ENCODE assay signal across 18 cellular contexts in genomic region chr14:29168149-29168548, GRCh38.
DNase-seq lines count a peak whose midpoint lies in the region; ATAC-seq and TF ChIP-seq lines count a peak whose summit lies in the region.
"Had no signal": no experiment of that assay in that cellular context is flagged by ENCODE, and none has a peak within 500 bp of the region (broad histone marks: within the 10 kb centered on the region; RNA-seq: fewer than 3 reads in every experiment).

No MANE protein-coding gene starts in this region.

- no peak overlapping the region for H4K5ac ChIP-seq in H9 (ENCODE audit: insufficient read length, low read depth, low read length)

- H3K79me1 ChIP-seq in H9 (ENCODE audit: insufficient read depth, low read depth, low read length, poor library complexity, severe bottlenecking) = no peaks in the 10 kb centered on the region

- no CpG with 5 or more reads among the region's 7 CpGs for WGBS in H9 (ENCODE audit: extremely low coverage, insufficient read length, low lambda C conversion rate)
- 86 to 87% methylated on average over 7 of the region's 7 CpGs for WGBS in aorta, 2 donors

- TF ChIP-seq CTCF in H9 (conservative IDR thresholded peaks at IDR 0.05) = no peak
- no peak for TF ChIP-seq CTCF in lower lobe of right lung (IDR thresholded peaks at IDR 0.05)
- no peak for TF ChIP-seq CTCF in OCI-LY7 (conservative IDR thresholded peaks at IDR 0.05; ENCODE audit: low read length)

- intact Hi-C loops in lower lobe of right lung (cut with DNase I) = no loop called here
- intact Hi-C loops in aorta (cut with DNase I) = no loop called here
- intact Hi-C loops in OCI-LY7 (cut with micrococcal nuclease; ENCODE audit: unreplicated experiment) = no loop called here

- H3K9me3 ChIP-seq in H9 (ENCODE audit: control insufficient read depth, low read depth, low read length) = no peaks in the 10 kb centered on the region
- no peaks in the 10 kb centered on the region for H3K9me3 ChIP-seq in lower lobe of right lung
- no peaks in the 10 kb centered on the region for H3K9me3 ChIP-seq in aorta (ENCODE audit: control insufficient read depth, low read length)
- no peaks in the 10 kb centered on the region for H3K9me3 ChIP-seq in OCI-LY7 (ENCODE audit: low read length)

- H3T11ph ChIP-seq in H9 (ENCODE audit: low read length) = no peak overlapping the region

- H2AFZ ChIP-seq in H9 (ENCODE audit: low read length) (no peak overlapping the region), OCI-LY7 (ENCODE audit: low read length) (no peak overlapping the region)
- H2AFZ ChIP-seq: GM23248 had no signal

- no peak overlapping the region for H2AK5ac ChIP-seq in H9 (ENCODE audit: insufficient read length, low read length)

- no peaks in the 10 kb centered on the region for H3K27me3 Mint-ChIP-seq in H9 (ENCODE audit: low read depth)

- no peaks in the 10 kb centered on the region for H3K23me2 ChIP-seq in H9 (ENCODE audit: insufficient read length, low read depth, low read length, poor library complexity, severe bottlenecking)

- no peak overlapping the region for H3K4ac ChIP-seq in H9 (ENCODE audit: low read depth, low read length)

- no peak overlapping the region for H3K14ac ChIP-seq in H9 (ENCODE audit: insufficient read depth, low read length)

- no peaks in the 10 kb centered on the region for H3K4me1 Mint-ChIP-seq in H9
- H3K4me1 Mint-ChIP-seq: CD8-positive, alpha-beta memory T cell had no signal

- H3K4me2 ChIP-seq in H9 (ENCODE audit: insufficient read depth, insufficient read length, low read length) (no peak overlapping the region), OCI-LY7 (ENCODE audit: low read length) (no peak overlapping the region)

- no peak overlapping the region for H4K8ac ChIP-seq in H9 (replicated peaks; ENCODE audit: insufficient read length, low read depth, low read length)

- H3K27ac Mint-ChIP-seq in H9 = no peak overlapping the region
- H3K27ac Mint-ChIP-seq: CD8-positive, alpha-beta memory T cell; T-helper 1 cell treated with Interleukin-12 subunit alpha and Interleukin-12 subunit beta and Interleukin-4 antibody, amounts not matched to agents 30 μg/mL and 1 μg/mL, for 36 hours had no signal

- CTCF ChIA-PET in OCI-LY7 (lab: Charles Lee; ENCODE audit: unreplicated experiment) = no interaction called here

- no peak overlapping the region for H3K18ac ChIP-seq in H9 (ENCODE audit: insufficient read length, low read depth, low read length)

- H3K36me3 Mint-ChIP-seq in H9 (ENCODE audit: insufficient read depth in 1 of 3, low read depth in 3 of 3) = peaks cover 0 to 11% (median 0%) of the 10 kb centered on the region in 3 experiments; a peak in 3 of 7 replicates
- H3K36me3 Mint-ChIP-seq: CD8-positive, alpha-beta memory T cell had no signal

- H3K9ac ChIP-seq in H9 (ENCODE audit: extremely low read depth, insufficient read length, low read length) = no peak overlapping the region
- H3K9ac ChIP-seq: GM23248 had no signal

- H3K27ac ChIP-seq in H9 (ENCODE audit: insufficient read length, low read depth, low read length) (no peak overlapping the region), lower lobe of right lung (no peak overlapping the region), aorta (ENCODE audit: low read depth in 1 of 2, low read length in 2 of 2) (no peak overlapping the region), OCI-LY7 (ENCODE audit: low read depth, low read length, poor library complexity, severe bottlenecking) (no peak overlapping the region)
- H3K27ac ChIP-seq: GM23248 had no signal

- H3K36me3 ChIP-seq in lower lobe of right lung (no peaks in the 10 kb centered on the region), aorta (ENCODE audit: control insufficient read depth in 1 of 2, insufficient read depth in 2 of 2, low read length in 1 of 2) (no peaks in the 10 kb centered on the region), OCI-LY7 (ENCODE audit: insufficient read depth, low read length) (no peaks in the 10 kb centered on the region)

- POLR2A ChIA-PET in OCI-LY7 (lab: Charles Lee) = interaction anchor here (0.7 kb wide), 1 partner anchor 13 kb away, joined by 3 read pairs; no protein-coding TSS in a partner anchor

- H2BK20ac ChIP-seq in H9 (ENCODE audit: low read depth, low read length, poor library complexity, severe bottlenecking) = no peak overlapping the region

- H3K4me3 ChIP-seq in lower lobe of right lung = no peak overlapping the region
- H3K4me3 ChIP-seq in aorta (ENCODE audit: low read length in 2 of 2) = no peak overlapping the region
- H3K4me3 ChIP-seq in OCI-LY7 (ENCODE audit: low read depth, low read length, poor library complexity, severe bottlenecking) = no peak overlapping the region
- H3K4me3 ChIP-seq: GM23248 had no signal

- no TSS peak for BruUV-seq in OCI-LY7 (replicated peaks; lab: Mats Ljungman, UMichigan)

- H3K4me1 ChIP-seq in H9 (ENCODE audit: insufficient read depth, low read length) (no peaks in the 10 kb centered on the region), lower lobe of right lung (no peaks in the 10 kb centered on the region), aorta (ENCODE audit: control insufficient read depth in 1 of 2, insufficient read depth in 2 of 2, low read length in 2 of 2) (no peaks in the 10 kb centered on the region), OCI-LY7 (ENCODE audit: insufficient read depth, low read length, poor library complexity, severe bottlenecking) (no peaks in the 10 kb centered on the region)

- DNase-seq in H9 (peak; percentile 76), lower lobe of right lung (no peak), aorta (no peak), OCI-LY7 (ENCODE audit: low spot score) (no peak), NCI-H1417 treated with DMSO at 0.1 percent for 48 hours (lab: John Stamatoyannopoulos, UW) (no peak), NCI-H1930 (lab: John Stamatoyannopoulos, UW) (no peak)
- DNase-seq: ACHN; C1 segment of cervical spinal cord; CD8-positive, alpha-beta memory T cell; DMS53; GM23248; NCI-H1436; NCI-H2081; NCI-H510A; NCI-H774; SIG-M5 had no signal

- no peak overlapping the region for H2BK12ac ChIP-seq in H9 (ENCODE audit: insufficient read length, low read depth, low read length)

- H2BK15ac ChIP-seq in H9 (ENCODE audit: low read depth, low read length) = no peak overlapping the region

- no peak overlapping the region for H2BK5ac ChIP-seq in H9 (ENCODE audit: insufficient read length, low read length)

- ATAC-seq in SK-N-SH treated with all-trans-retinoic acid at 6 μM for 48 hours = 0 out of 3 replicates have a peak, but pooled peaks have one; percentile 40
- peak; percentile 9 to 45 for ATAC-seq in lower lobe of right lung
- peak; percentile 41 for ATAC-seq in aorta (ENCODE audit: low FRiP score)

- H3K27me3 ChIP-seq in H9 (ENCODE audit: insufficient read depth, low read length) = no peaks in the 10 kb centered on the region
- H3K27me3 ChIP-seq in lower lobe of right lung (ENCODE audit: low read depth) = no peaks in the 10 kb centered on the region
- no peaks in the 10 kb centered on the region for H3K27me3 ChIP-seq in aorta (ENCODE audit: control insufficient read depth in 1 of 2, insufficient read depth in 2 of 2, low read length in 1 of 2)

- no peak overlapping the region for H3K23ac ChIP-seq in H9 (ENCODE audit: insufficient read length, low read depth, low read length)

- H3K9me2 ChIP-seq in OCI-LY7 (ENCODE audit: insufficient read depth, low read length) = no peaks in the 10 kb centered on the region

- no peak overlapping the region for H3K56ac ChIP-seq in H9 (ENCODE audit: insufficient read length, low read depth, low read length)

- H3K79me2 ChIP-seq in H9 (ENCODE audit: insufficient read depth, low read length) (no peaks in the 10 kb centered on the region), OCI-LY7 (ENCODE audit: insufficient read depth, low read depth, low read length) (no peaks in the 10 kb centered on the region)

- no peak overlapping the region for H4K91ac ChIP-seq in H9 (ENCODE audit: insufficient read length, low read depth, low read length)

- peaks cover 2 to 8% of the 10 kb centered on the region in 2 experiments; a peak in 3 of 5 replicates for H3K9me3 Mint-ChIP-seq in H9

- H3K4me3 Mint-ChIP-seq in H9 = no peak overlapping the region
- H3K4me3 Mint-ChIP-seq: CD8-positive, alpha-beta memory T cell; T-helper 1 cell treated with Interleukin-12 subunit alpha and Interleukin-12 subunit beta and Interleukin-4 antibody, amounts not matched to agents 30 μg/mL and 1 μg/mL, for 36 hours had no signal

- no peak overlapping the region for H2BK120ac ChIP-seq in H9 (ENCODE audit: low read depth, low read length, poor library complexity, severe bottlenecking)

- H4K20me1 ChIP-seq in H9 (ENCODE audit: control insufficient read depth, insufficient read depth, insufficient read length) (no peaks in the 10 kb centered on the region), OCI-LY7 (ENCODE audit: insufficient read depth, low read length) (no peaks in the 10 kb centered on the region)

TF ChIP-seq in SK-N-SH treated with all-trans-retinoic acid at 6 μM for 48 hours, 23 proteins besides CTCF, POLR2A, EP300 and RAD21:
- TF ChIP-seq ARNTL (CRISPR knock-in tag; IDR thresholded peaks at IDR 0.05; ENCODE audit: borderline replicate concordance, low read depth) (no peak), CSDC2 (CRISPR knock-in tag; IDR thresholded peaks at IDR 0.05) (no peak)
